Comparison of ENCODE assay signal across 1 cellular context in the genomic region with DNA sequence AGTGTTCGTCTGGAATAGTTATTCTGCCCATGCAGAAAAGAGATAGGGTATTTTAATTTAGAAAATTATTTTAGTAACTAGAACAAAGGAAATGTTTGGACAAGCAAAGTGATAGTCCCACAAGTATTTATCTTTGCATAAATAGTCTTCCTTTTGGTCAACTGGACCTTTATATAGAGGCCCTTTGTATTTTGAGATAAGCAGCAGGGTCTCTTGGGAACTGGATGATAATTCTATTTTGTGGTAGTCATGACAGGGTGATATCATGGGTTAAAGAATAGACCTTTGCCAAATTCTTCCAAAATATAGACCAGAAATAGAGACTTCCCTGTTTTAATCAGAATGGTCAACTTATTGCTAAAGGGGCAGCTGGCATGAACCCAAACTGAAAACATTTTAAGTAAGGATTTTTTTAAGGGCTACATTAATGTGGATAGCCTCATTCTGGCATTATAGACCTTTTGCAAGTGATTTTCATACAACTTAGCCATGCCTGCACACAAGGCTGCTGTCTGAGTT.
TF ChIP-seq lines count a peak whose summit lies in the region.

No MANE protein-coding gene starts in this region.

TF ChIP-seq in GM12878, 131 proteins besides CTCF, POLR2A, EP300 and RAD21:
- TF ChIP-seq CEBPB (IDR thresholded peaks at IDR 0.05; ENCODE audit: borderline replicate concordance in 1 of 2, low read depth in 2 of 2, low read length in 2 of 2) = no peak
- TF ChIP-seq MEF2B (IDR thresholded peaks at IDR 0.05; ENCODE audit: partially characterized antibody, poor library complexity, severe bottlenecking) = peak; percentile 29
- no peak for TF ChIP-seq ZNF207 (IDR thresholded peaks at IDR 0.05; ENCODE audit: borderline replicate concordance)
- TF ChIP-seq RUNX3 (IDR thresholded peaks at IDR 0.05; ENCODE audit: low read length) = 0 out of 2 replicates have a peak, but pooled peaks have one; percentile 4
- TF ChIP-seq, protein P1, sequence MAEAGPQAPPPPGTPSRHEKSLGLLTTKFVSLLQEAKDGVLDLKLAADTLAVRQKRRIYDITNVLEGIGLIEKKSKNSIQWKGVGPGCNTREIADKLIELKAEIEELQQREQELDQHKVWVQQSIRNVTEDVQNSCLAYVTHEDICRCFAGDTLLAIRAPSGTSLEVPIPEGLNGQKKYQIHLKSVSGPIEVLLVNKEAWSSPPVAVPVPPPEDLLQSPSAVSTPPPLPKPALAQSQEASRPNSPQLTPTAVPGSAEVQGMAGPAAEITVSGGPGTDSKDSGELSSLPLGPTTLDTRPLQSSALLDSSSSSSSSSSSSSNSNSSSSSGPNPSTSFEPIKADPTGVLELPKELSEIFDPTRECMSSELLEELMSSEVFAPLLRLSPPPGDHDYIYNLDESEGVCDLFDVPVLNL (IDR thresholded peaks at IDR 0.05; ENCODE audit: low read depth, low read length) = no peak
- no peak for TF ChIP-seq EZH2 (IDR thresholded peaks at IDR 0.05; ENCODE audit: borderline replicate concordance, control insufficient read depth, low read depth, low read length)
- 0 out of 2 replicates have a peak, but pooled peaks have one; percentile 25 for TF ChIP-seq JUNB (IDR thresholded peaks at IDR 0.05)
- no peak for TF ChIP-seq TCF3 (IDR thresholded peaks at IDR 0.05; ENCODE audit: borderline replicate concordance, insufficient read depth, low read depth, low read length)
